Comparison of ENCODE assay signal across 9 cellular contexts in genomic region chr13:93248627-93249047, GRCh38. TPM values are rescaled to one million over a fixed set of nuclear protein-coding genes. Genes with fewer than 3 reads are reported as not detected.
DNase-seq lines count a peak whose midpoint lies in the region; ATAC-seq and TF ChIP-seq lines count a peak whose summit lies in the region.
"Had no signal": no experiment of that assay in that cellular context is flagged by ENCODE, and none has a peak within 500 bp of the region (broad histone marks: within the 10 kb centered on the region; RNA-seq: fewer than 3 reads in every experiment).

No MANE protein-coding gene starts in this region.

- no peaks in the 10 kb centered on the region for H3K36me3 ChIP-seq in breast epithelium
- H3K36me3 ChIP-seq: BLaER1 had no signal

- H3K9me3 ChIP-seq in breast epithelium: no peaks in the 10 kb centered on the region
- H3K9me3 ChIP-seq: BLaER1 had no signal

- peak; percentile 53 for DNase-seq in MCF 10A (ENCODE audit: unreplicated experiment)
- DNase-seq in breast epithelium (ENCODE audit: low spot score in 2 of 2): no peak
- DNase-seq in OCI-M1 (lab: John Stamatoyannopoulos, UW): peak; percentile 34
- DNase-seq in fibroblast of the aortic adventitia (ENCODE audit: low read depth): peak; percentile 47
- DNase-seq in type B pancreatic cell (ENCODE audit: extremely low spot score, unreplicated experiment): no peak
- DNase-seq in effector memory CD8-positive, alpha-beta T cell: no peak
- no peak for DNase-seq in GF-D8 (lab: John Stamatoyannopoulos, UW)
- DNase-seq in globus pallidus (ENCODE audit: low spot score): no peak

- no peaks in the 10 kb centered on the region for H3K27me3 Mint-ChIP-seq in MCF 10A (ENCODE audit: insufficient read depth, unreplicated experiment)
- H3K27me3 Mint-ChIP-seq in type B pancreatic cell: peaks cover 3% of the 10 kb centered on the region
- peaks cover 0 to 18% of the 10 kb centered on the region in 2 donors for H3K27me3 Mint-ChIP-seq in effector memory CD8-positive, alpha-beta T cell

- H3K27me3 ChIP-seq in breast epithelium: no peaks in the 10 kb centered on the region
- H3K27me3 ChIP-seq: BLaER1 had no signal

- POLR2A ChIA-PET in MCF 10A (lab: Yijun Ruan, JAX): interaction anchor here (0.8 to 7.7 kb wide), 8 partner anchors 10 to 1081 kb away, joined by 3 to 64 read pairs (median 6); partner anchors contain the start of gene GPC6

- no peak overlapping the region for H3K27ac ChIP-seq in breast epithelium
- H3K27ac ChIP-seq: BLaER1 had no signal

- H3K27ac Mint-ChIP-seq in MCF 10A (ENCODE audit: low read depth, unreplicated experiment): peak overlapping the region; percentile 97
- peak overlapping the region; percentile 0 for H3K27ac Mint-ChIP-seq in type B pancreatic cell
- no peak overlapping the region for H3K27ac Mint-ChIP-seq in effector memory CD8-positive, alpha-beta T cell

- CTCF ChIA-PET in MCF 10A (lab: Yijun Ruan, JAX): interaction anchor here (0.7 to 1.5 kb wide), 10 partner anchors 9 to 1352 kb away, joined by 3 to 5 read pairs (median 3); no protein-coding TSS in a partner anchor

- H3K4me1 ChIP-seq in breast epithelium: no peaks in the 10 kb centered on the region

- H3K9me3 Mint-ChIP-seq in MCF 10A (ENCODE audit: unreplicated experiment) (no peaks in the 10 kb centered on the region), type B pancreatic cell (peaks cover 6% of the 10 kb centered on the region)
- H3K9me3 Mint-ChIP-seq in effector memory CD8-positive, alpha-beta T cell: peaks cover 4 to 11% of the 10 kb centered on the region in 2 donors

- TF ChIP-seq POLR2A in breast epithelium (IDR thresholded peaks at IDR 0.05): no peak

- H3K4me1 Mint-ChIP-seq in MCF 10A (ENCODE audit: insufficient read depth, unreplicated experiment) (peaks cover 37% of the 10 kb centered on the region), type B pancreatic cell (ENCODE audit: unreplicated experiment) (peaks cover 28% of the 10 kb centered on the region)
- peaks cover 0 to under 1% of the 10 kb centered on the region in 2 donors for H3K4me1 Mint-ChIP-seq in effector memory CD8-positive, alpha-beta T cell (ENCODE audit: low read depth in 2 of 2)

- H3K4me3 Mint-ChIP-seq in MCF 10A (ENCODE audit: unreplicated experiment) (no peak overlapping the region), type B pancreatic cell (no peak overlapping the region)
- no peak overlapping the region for H3K4me3 Mint-ChIP-seq in effector memory CD8-positive, alpha-beta T cell

- H3K36me3 Mint-ChIP-seq in MCF 10A (ENCODE audit: insufficient read depth, unreplicated experiment): no peaks in the 10 kb centered on the region
- H3K36me3 Mint-ChIP-seq in type B pancreatic cell: peaks cover 4% of the 10 kb centered on the region
- no peaks in the 10 kb centered on the region for H3K36me3 Mint-ChIP-seq in effector memory CD8-positive, alpha-beta T cell (ENCODE audit: insufficient read depth)

- intact Hi-C loops in MCF 10A (cut with micrococcal nuclease) (loop anchor here (5.0 kb wide), 2 partner anchors 1099 to 1114 kb away; no protein-coding TSS in a partner anchor), breast epithelium (cut with DNase I; ENCODE audit: low total_unique reads) (no loop called here)

- peak; percentile 24 for TF ChIP-seq CTCF in MCF 10A (IDR thresholded peaks at IDR 0.05; ENCODE audit: unreplicated experiment)
- no peak for TF ChIP-seq CTCF in breast epithelium (IDR thresholded peaks at IDR 0.05)
- peak; percentile 44 for TF ChIP-seq CTCF in fibroblast of the aortic adventitia (IDR thresholded peaks at IDR 0.05; ENCODE audit: insufficient read depth, low read length)
- TF ChIP-seq CTCF in type B pancreatic cell (conservative IDR thresholded peaks at IDR 0.05): peak; percentile 68

- H3K4me3 ChIP-seq in breast epithelium (no peak overlapping the region), fibroblast of the aortic adventitia (ENCODE audit: low read depth, low read length) (no peak overlapping the region)
- H3K4me3 ChIP-seq: BLaER1 had no signal

- no peak for ATAC-seq in effector memory CD8-positive, alpha-beta T cell (replicated peaks)

- no TSS peak for BruUV-seq in MCF 10A (replicated peaks; lab: Mats Ljungman, UMichigan)

RNA-seq across cellular contexts. Expression of gene GPC6, which starts 22.0 kb away (rescaled TPM):
- 8.4 and 9.7 TPM in 2 replicates for total RNA-seq in MCF 10A (2022)
- total RNA-seq in breast epithelium: 10 to 100 TPM in 1 of 3 donors, 1 to 10 TPM in 2; 3.5 to 44.0 (median 4.9) TPM
- total RNA-seq in fibroblast of the aortic adventitia (ENCODE audit: low replicate concordance): 76.9 and 92.6 TPM in 2 replicates
- total RNA-seq in type B pancreatic cell (ENCODE audit: low replicate concordance): 8.4 and 30.5 TPM in 2 replicates

Comparison
In these comparisons a context has a peak if more than half of its experiments do, and no peak if none do; other contexts are left out.
1. DNase-seq: peak in MCF 10A (single experiment), OCI-M1 (single experiment) and fibroblast of the aortic adventitia (single experiment); none in breast epithelium (0 of 2), type B pancreatic cell (single experiment), effector memory CD8-positive, alpha-beta T cell (0 of 3), GF-D8 (single experiment) and globus pallidus (single experiment).
2. CTCF ChIP-seq: peak in MCF 10A (single experiment), fibroblast of the aortic adventitia (single experiment) and type B pancreatic cell (single experiment); none in breast epithelium (0 of 3).
3. H3K27ac Mint-ChIP-seq: peak in MCF 10A (single experiment) and type B pancreatic cell (single experiment); none in effector memory CD8-positive, alpha-beta T cell (0 of 2).